ENCODE assay signal across 1 cellular context in genomic region chr11:77301510-77301909, GRCh38.
TF ChIP-seq lines count a peak whose summit lies in the region.

GDPD4 (minus strand) TSS chr11:77301686; CDS start chr11:77285137, 16,549 bp downstream.

TF ChIP-seq in GM23338, 12 proteins besides CTCF, POLR2A, EP300 and RAD21 (continued from another document):
- TF ChIP-seq JUNB (IDR thresholded peaks at IDR 0.05; ENCODE audit: unreplicated experiment) (no peak), NANOG (IDR thresholded peaks at IDR 0.05; ENCODE audit: borderline replicate concordance) (no peak), CREB1 (CRISPR knock-in tag; IDR thresholded peaks at IDR 0.05; ENCODE audit: low read depth) (no peak), ZNF114 (CRISPR knock-in tag; IDR thresholded peaks at IDR 0.05) (no peak), ZNF462 (CRISPR knock-in tag; IDR thresholded peaks at IDR 0.05) (no peak), POLR2AphosphoS5 (IDR thresholded peaks at IDR 0.05; ENCODE audit: low read depth) (no peak)
